Comparison of ENCODE assay signal across 22 cellular contexts in the genomic region with DNA sequence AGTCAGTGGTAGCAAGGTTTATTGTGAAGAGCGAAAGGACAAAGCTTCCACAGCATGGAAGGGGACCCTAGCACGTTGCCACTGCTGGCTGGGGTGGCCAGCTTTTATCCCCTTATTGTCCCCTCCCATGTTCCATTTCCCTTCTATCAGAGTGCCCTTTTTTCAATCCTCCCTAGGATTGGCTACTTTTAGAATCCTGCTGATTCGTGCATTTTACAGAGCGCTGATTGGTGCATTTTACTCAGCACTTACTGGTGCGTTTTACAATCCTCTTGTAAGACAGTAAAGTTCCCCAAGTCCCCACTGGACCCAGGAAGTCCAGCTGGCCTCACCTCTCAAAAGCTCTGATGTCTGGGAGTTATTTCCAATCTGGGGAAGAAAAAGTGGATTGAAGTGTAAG.
DNase-seq lines count a peak whose midpoint lies in the region; ATAC-seq, FAIRE-seq and TF ChIP-seq lines count a peak whose summit lies in the region.
"Had no signal": no experiment of that assay in that cellular context is flagged by ENCODE, and none has a peak within 500 bp of the region (broad histone marks: within the 10 kb centered on the region; RNA-seq: fewer than 3 reads in every experiment).

No MANE protein-coding gene starts in this region.

- H3K36me3 ChIP-seq in astrocyte (ENCODE audit: insufficient read depth, low read length) (no peaks in the 10 kb centered on the region), H1 (ENCODE audit: control insufficient read depth in 2 of 4, insufficient read depth in 4 of 4, low read length in 3 of 4) (no peaks in the 10 kb centered on the region), neuronal stem cell (replicated peaks in 1 of 2; ENCODE audit: control insufficient read depth in 2 of 2, insufficient read depth in 2 of 2, low read length in 2 of 2) (no peaks in the 10 kb centered on the region), GM23248 (ENCODE audit: low read depth) (no peaks in the 10 kb centered on the region)

- H4K8ac ChIP-seq in H1 (ENCODE audit: extremely low read depth, insufficient read depth, low read length): no peak overlapping the region
- H4K8ac ChIP-seq in neuronal stem cell (ENCODE audit: low read depth, low read length): no peak overlapping the region

- FAIRE-seq in A549 (lab: Jason Lieb, UNC): no peak
- no peak for FAIRE-seq in astrocyte (lab: Jason Lieb, UNC)
- no peak for FAIRE-seq in H1 (lab: Jason Lieb, UNC)
- FAIRE-seq: D721Med, H54, HTR-8/SVneo had no signal

- TF ChIP-seq CTCF in A549 (IDR thresholded peaks at IDR 0.05): no peak
- no peak for TF ChIP-seq CTCF in astrocyte (IDR thresholded peaks at IDR 0.05; ENCODE audit: insufficient read depth, low read depth, low read length)
- no peak for TF ChIP-seq CTCF in H1 (IDR thresholded peaks at IDR 0.05; ENCODE audit: control extremely low read depth in 1 of 3, insufficient read depth in 1 of 3, low read depth in 1 of 3, low read length in 3 of 3)
- no peak for TF ChIP-seq CTCF in nephron progenitor cell (IDR thresholded peaks at IDR 0.05)

- TF ChIP-seq EP300 in A549 (IDR thresholded peaks at IDR 0.05) (no peak), H1 (IDR thresholded peaks at IDR 0.05; ENCODE audit: borderline replicate concordance in 1 of 2, low read depth in 2 of 2, low read length in 2 of 2) (no peak)

- H4K20me1 ChIP-seq in astrocyte (ENCODE audit: insufficient read depth, low read length) (no peaks in the 10 kb centered on the region), H1 (replicated peaks in 1 of 2; ENCODE audit: control insufficient read depth in 1 of 2, insufficient read depth in 2 of 2, low read length in 2 of 2) (no peaks in the 10 kb centered on the region), GM23248 (ENCODE audit: insufficient read depth) (no peaks in the 10 kb centered on the region)

- 54% methylated on average over 5 of the region's 5 CpGs for WGBS in A549 (ENCODE audit: missing lambda C conversion rate)
- 92% methylated on average over 5 of the region's 5 CpGs; no CpG with 5 or more reads in 1 of the 2 experiments for WGBS in H1 (ENCODE audit: extremely low coverage in 1 of 2, insufficient coverage in 1 of 2, insufficient read length in 1 of 2, insufficient replicate concordance in 2 of 2, low coverage in 1 of 2, low lambda C conversion rate in 2 of 2, missing lambda C conversion rate in 1 of 2), 2 experiments
- WGBS in neuronal stem cell (ENCODE audit: extremely low coverage in 2 of 2, insufficient read length in 2 of 2, insufficient replicate concordance in 1 of 2), 2 donors: no CpG with 5 or more reads among the region's 5 CpGs
- 77 to 81% methylated on average over 5 of the region's 5 CpGs for WGBS in GM23248 (ENCODE audit: low coverage in 1 of 2, low lambda C conversion rate in 2 of 2, missing lambda C conversion rate in 2 of 2), 2 experiments

- no peak overlapping the region for H2BK20ac ChIP-seq in H1 (ENCODE audit: low read length)

- ATAC-seq in A549: no peak
- ATAC-seq in GM21737 (IDR thresholded peaks at IDR 0.05; ENCODE audit: unreplicated experiment): no peak
- ATAC-seq: HCT116 had no signal

- no peaks in the 10 kb centered on the region for H3K9me2 ChIP-seq in GM23248 (ENCODE audit: insufficient read depth)

- H3K4me3 ChIP-seq in A549: no peak overlapping the region
- no peak overlapping the region for H3K4me3 ChIP-seq in astrocyte (ENCODE audit: insufficient read depth, low read depth, low read length)
- H3K4me3 ChIP-seq in H1 (ENCODE audit: extremely low read depth in 1 of 4, insufficient read depth in 2 of 4, low read depth in 3 of 4, low read length in 4 of 4): no peak overlapping the region
- H3K4me3 ChIP-seq in neuronal stem cell (ENCODE audit: low read length in 2 of 2): no peak overlapping the region
- H3K4me3 ChIP-seq in GM23248: no peak overlapping the region

- H3K14ac ChIP-seq in H1 (ENCODE audit: insufficient read length): no peak overlapping the region
- H3K14ac ChIP-seq in neuronal stem cell (ENCODE audit: low read length): no peak overlapping the region

- no peaks in the 10 kb centered on the region; the same call in 2 of the 3 replicates for H3K4me1 ChIP-seq in A549
- peaks cover 11% of the 10 kb centered on the region for H3K4me1 ChIP-seq in astrocyte (ENCODE audit: insufficient read depth, low read length)
- peaks cover 2 to 4% (median 3%) of the 10 kb centered on the region in 4 experiments; a peak in 4 of 7 replicates for H3K4me1 ChIP-seq in H1 (replicated peaks in 1 of 4; ENCODE audit: control insufficient read depth in 3 of 4, insufficient read depth in 4 of 4, low read length in 3 of 4)
- peaks cover 3% of the 10 kb centered on the region in 2 donors for H3K4me1 ChIP-seq in neuronal stem cell (ENCODE audit: control insufficient read depth in 2 of 2, insufficient read depth in 1 of 2, low read depth in 1 of 2, low read length in 2 of 2)
- peaks cover 8% of the 10 kb centered on the region; the same call in 1 of the 2 replicates for H3K4me1 ChIP-seq in GM23248 (ENCODE audit: insufficient read depth)

- no peak overlapping the region for H3K18ac ChIP-seq in H1 (ENCODE audit: extremely low read depth, low read length)
- no peak overlapping the region for H3K18ac ChIP-seq in neuronal stem cell (ENCODE audit: low read length)

- H3K4ac ChIP-seq in H1 (replicated peaks; ENCODE audit: insufficient read length, low read depth, low read length): no peak overlapping the region
- H3K4ac ChIP-seq in neuronal stem cell (ENCODE audit: low read length): no peak overlapping the region

- no peaks in the 10 kb centered on the region for H3K36me3 Mint-ChIP-seq in astrocyte (ENCODE audit: low read depth, unreplicated experiment)
- no peaks in the 10 kb centered on the region for H3K36me3 Mint-ChIP-seq in nephron progenitor cell (ENCODE audit: low read depth)
- H3K36me3 Mint-ChIP-seq: CD4-positive, alpha-beta memory T cell had no signal

- H2AFZ ChIP-seq in astrocyte (ENCODE audit: low read depth, low read length) (no peak overlapping the region), H1 (ENCODE audit: low read length) (no peak overlapping the region), neuronal stem cell (ENCODE audit: low read length) (no peak overlapping the region), GM23248 (no peak overlapping the region)

- H3F3A ChIP-seq in GM23248 (ENCODE audit: insufficient read depth): no peaks in the 10 kb centered on the region

- no peak overlapping the region for H4K5ac ChIP-seq in H1 (ENCODE audit: insufficient read length, low read depth, low read length)

- CTCF ChIA-PET in A549 (lab: Yijun Ruan, JAX): interaction anchor here (0.5 to 1.6 kb wide), 5 partner anchors 8 to 19 kb away, joined by 3 to 4 read pairs (median 3); no protein-coding TSS in a partner anchor
- CTCF ChIA-PET in H1 (lab: Charles Lee; ENCODE audit: partially characterized antibody): interaction anchor here (1.5 to 16.0 kb wide), 4 partner anchors 10 to 19 kb away, joined by 4 to 330 read pairs (median 6); no protein-coding TSS in a partner anchor

- H3K79me1 ChIP-seq in H1 (ENCODE audit: low read depth, low read length): no peaks in the 10 kb centered on the region
- H3K79me1 ChIP-seq in neuronal stem cell (ENCODE audit: low read depth, low read length): no peaks in the 10 kb centered on the region

- no peaks in the 10 kb centered on the region for H3K79me2 ChIP-seq in astrocyte (ENCODE audit: insufficient read depth, low read length)
- H3K79me2 ChIP-seq in H1 (ENCODE audit: control insufficient read depth in 1 of 2, insufficient read depth in 2 of 2, low read length in 2 of 2): no peaks in the 10 kb centered on the region
- H3K79me2 ChIP-seq in GM23248 (ENCODE audit: insufficient read depth): no peaks in the 10 kb centered on the region

- peaks cover 15% of the 10 kb centered on the region for H3K27me3 ChIP-seq in astrocyte (ENCODE audit: insufficient read depth, low read length)
- H3K27me3 ChIP-seq in H1 (replicated peaks in 1 of 4; ENCODE audit: control insufficient read depth in 3 of 4, extremely low read depth in 1 of 4, insufficient read depth in 3 of 4, low read length in 3 of 4): peaks cover 0 to 15% (median 3%) of the 10 kb centered on the region in 4 experiments; a peak in 3 of 7 replicates
- peaks cover 0 to 26% (median 4%) of the 10 kb centered on the region in 3 experiments for H3K27me3 ChIP-seq in neuronal stem cell (ENCODE audit: control insufficient read depth in 3 of 3, insufficient read depth in 3 of 3, low read depth in 1 of 3, low read length in 3 of 3)
- H3K27me3 ChIP-seq in GM23248 (replicated peaks; ENCODE audit: insufficient read depth): peaks cover 16% of the 10 kb centered on the region; the same call in 1 of the 2 replicates

- H3K4me1 Mint-ChIP-seq in astrocyte (ENCODE audit: low read depth, unreplicated experiment) (peaks cover 28% of the 10 kb centered on the region), nephron progenitor cell (peaks cover 65% of the 10 kb centered on the region)

- H3K27ac Mint-ChIP-seq in astrocyte (ENCODE audit: unreplicated experiment) (peak overlapping the region; percentile 84), nephron progenitor cell (no peak overlapping the region)
- H3K27ac Mint-ChIP-seq: B cell; CD4-positive, alpha-beta memory T cell had no signal

- 0 out of 2 replicates have a peak overlapping the region, but pooled peaks have one; percentile 55 for H2BK12ac ChIP-seq in H1 (ENCODE audit: low read depth, low read length)
- no peak overlapping the region for H2BK12ac ChIP-seq in neuronal stem cell (ENCODE audit: low read length)

- H2BK15ac ChIP-seq in H1 (ENCODE audit: low read length) (no peak overlapping the region), neuronal stem cell (ENCODE audit: low read length) (peak overlapping the region; percentile 9)

- H3K9me3 ChIP-seq in A549: no peaks in the 10 kb centered on the region
- no peaks in the 10 kb centered on the region for H3K9me3 ChIP-seq in astrocyte (ENCODE audit: insufficient read depth, low read depth, low read length)
- H3K9me3 ChIP-seq in H1 (ENCODE audit: insufficient read depth in 2 of 2, low read depth in 1 of 2, low read length in 1 of 2): no peaks in the 10 kb centered on the region
- H3K9me3 ChIP-seq in neuronal stem cell (replicated peaks in 1 of 2; ENCODE audit: control insufficient read depth in 2 of 2, insufficient read depth in 1 of 2, low read depth in 1 of 2, low read length in 2 of 2): no peaks in the 10 kb centered on the region
- no peaks in the 10 kb centered on the region for H3K9me3 ChIP-seq in GM23248 (ENCODE audit: low read depth)

- H3K9me3 Mint-ChIP-seq in astrocyte (ENCODE audit: unreplicated experiment): no peaks in the 10 kb centered on the region
- H3K9me3 Mint-ChIP-seq in nephron progenitor cell: no peaks in the 10 kb centered on the region
- H3K9me3 Mint-ChIP-seq: CD4-positive, alpha-beta memory T cell had no signal

- TF ChIP-seq RAD21 in A549 (conservative IDR thresholded peaks at IDR 0.05 in 1 of 2, IDR thresholded peaks at IDR 0.05 in 1 of 2) (no peak), H1 (IDR thresholded peaks at IDR 0.05 in 1 of 2, conservative IDR thresholded peaks at IDR 0.05 in 1 of 2; ENCODE audit: low read depth in 2 of 2, low read length in 2 of 2) (no peak)

- DNase-seq in A549 (ENCODE audit: low read depth in 1 of 2, low spot score in 1 of 2) (no peak), astrocyte (ENCODE audit: low read depth) (no peak), H1 (ENCODE audit: low read depth in 1 of 2, low spot score in 2 of 2) (no peak), neuronal stem cell (ENCODE audit: low spot score) (no peak), nephron progenitor cell (no peak), GM23248 (no peak), AG08395 (ENCODE audit: low spot score) (no peak)
- DNase-seq: 8988T; ACHN; C1 segment of cervical spinal cord; CD4-positive, alpha-beta memory T cell; DMS153; DMS79 treated with DMSO at 0.1 percent for 48 hours; EL; GDM1; KBM-7 had no signal

- H4K91ac ChIP-seq in H1 (replicated peaks; ENCODE audit: insufficient read length, low read length) (no peak overlapping the region), neuronal stem cell (ENCODE audit: low read depth, low read length, poor library complexity) (no peak overlapping the region)

- H2AK5ac ChIP-seq in H1 (ENCODE audit: low read depth, low read length) (0 out of 2 replicates have a peak overlapping the region, but pooled peaks have one; percentile 15), neuronal stem cell (ENCODE audit: low read depth, low read length) (no peak overlapping the region)

- H3K27ac ChIP-seq in A549 (no peak overlapping the region), astrocyte (ENCODE audit: low read depth, low read length) (no peak overlapping the region), H1 (ENCODE audit: low read depth, low read length) (no peak overlapping the region), neuronal stem cell (replicated peaks; ENCODE audit: low read length) (no peak overlapping the region), GM23248 (no peak overlapping the region)

- no peak overlapping the region for H3K23ac ChIP-seq in H1 (ENCODE audit: insufficient read length)
- no peak overlapping the region for H3K23ac ChIP-seq in neuronal stem cell (ENCODE audit: low read depth, low read length, poor library complexity)

- peaks cover 3% of the 10 kb centered on the region; the same call in 1 of the 2 replicates for H3K23me2 ChIP-seq in H1 (ENCODE audit: low read depth, low read length)

- H3K9ac ChIP-seq in astrocyte (ENCODE audit: low read length): no peak overlapping the region
- no peak overlapping the region for H3K9ac ChIP-seq in H1 (replicated peaks in 1 of 4; ENCODE audit: extremely low read depth in 1 of 4, low read depth in 3 of 4, low read length in 3 of 4)
- H3K9ac ChIP-seq in neuronal stem cell (ENCODE audit: low read depth, low read length, poor library complexity): no peak overlapping the region
- no peak overlapping the region for H3K9ac ChIP-seq in GM23248

- H3K4me2 ChIP-seq in A549 (no peak overlapping the region), astrocyte (ENCODE audit: low read length) (no peak overlapping the region), H1 (ENCODE audit: insufficient read depth in 1 of 2, low read depth in 2 of 2, low read length in 2 of 2) (no peak overlapping the region), neuronal stem cell (ENCODE audit: insufficient read depth, low read length, poor library complexity, severe bottlenecking) (no peak overlapping the region), GM23248 (ENCODE audit: unreplicated experiment) (no peak overlapping the region)

- in situ Hi-C loops in GM23248 (cut with MboI): no loop called here

- TF ChIP-seq POLR2A in A549 (IDR thresholded peaks at IDR 0.05; ENCODE audit: low read length) (no peak), H1 (IDR thresholded peaks at IDR 0.05; ENCODE audit: control extremely low read depth in 1 of 2, low read depth in 2 of 2, low read length in 2 of 2) (no peak)

- POLR2A ChIA-PET in A549 (lab: Yijun Ruan, JAX): no interaction called here
- POLR2A ChIA-PET in H1 (lab: Charles Lee; ENCODE audit: partially characterized antibody): no interaction called here

- H2BK120ac ChIP-seq in H1 (replicated peaks; ENCODE audit: low read depth, low read length) (no peak overlapping the region), neuronal stem cell (ENCODE audit: low read depth, low read length) (no peak overlapping the region)

- H3K56ac ChIP-seq in H1 (replicated peaks; ENCODE audit: insufficient read length, low read depth, low read length): no peak overlapping the region

- no peak overlapping the region for H3K4me3 Mint-ChIP-seq in astrocyte (ENCODE audit: unreplicated experiment)
- no peak overlapping the region for H3K4me3 Mint-ChIP-seq in nephron progenitor cell
- H3K4me3 Mint-ChIP-seq: B cell; CD4-positive, alpha-beta memory T cell had no signal

- H2BK5ac ChIP-seq in H1 (ENCODE audit: low read depth, low read length) (no peak overlapping the region), neuronal stem cell (ENCODE audit: low read length) (no peak overlapping the region)

- H3K27me3 Mint-ChIP-seq in astrocyte (ENCODE audit: low read depth, unreplicated experiment): peaks cover 6% of the 10 kb centered on the region
- peaks cover 11% of the 10 kb centered on the region for H3K27me3 Mint-ChIP-seq in nephron progenitor cell (ENCODE audit: low read depth, poor library complexity)
